ENCODE assay signal across 14 cellular contexts in genomic region chr19:17236831-17237543, GRCh38. TPM values are rescaled to one million over a fixed set of nuclear protein-coding genes. Genes with fewer than 3 reads are reported as not detected.
A peak's percentile ranks its signal among the peaks of the same experiment; 100 is the strongest.
DNase-seq lines count a peak whose midpoint lies in the region; ATAC-seq, FAIRE-seq and TF ChIP-seq lines count a peak whose summit lies in the region.
"Had no signal": no experiment of that assay in that cellular context is flagged by ENCODE, and none has a peak within 500 bp of the region (broad histone marks: within the 10 kb centered on the region; RNA-seq: fewer than 3 reads in every experiment).

No MANE protein-coding gene starts in this region.

- H4K20me1 ChIP-seq in DND-41 (ENCODE audit: insufficient read depth, low read length), result peaks cover 28% of the 10 kb centered on the region

- TF ChIP-seq EP300 in A549 (IDR thresholded peaks at IDR 0.05), result no peak

- H3K4me1 Mint-ChIP-seq in WTC11, result peaks cover 41% of the 10 kb centered on the region

- no peaks in the 10 kb centered on the region for H3K9me3 Mint-ChIP-seq in WTC11
- H3K9me3 Mint-ChIP-seq: stimulated activated naive B cell treated with anti-CD40 and anti-IgM and Interleukin-4, amounts not matched to agents 10 μg/mL and 1 μg/mL and 100 μg/mL, for 72 hours had no signal

- H3K79me2 ChIP-seq in DND-41 (ENCODE audit: insufficient read depth, low read length), result peaks cover 33% of the 10 kb centered on the region

- POLR2A ChIA-PET in A549 (lab: Yijun Ruan, JAX) (no interaction called here), WTC11 (lab: Charles Lee) (interaction anchor here (1.2 to 2.8 kb wide), 3 partner anchors 8 to 30 kb away, joined by 4 to 9 read pairs (median 8); partner anchors contain the start of genes BABAM1 and OCEL1)

- DNase-seq in A549 (ENCODE audit: low read depth in 1 of 2, low spot score in 1 of 2), result no peak
- no peak for DNase-seq in DND-41
- DNase-seq in WTC11 (ENCODE audit: low spot score), result no peak
- no peak for DNase-seq in HK-2 (ENCODE audit: unreplicated experiment)
- DNase-seq in NCI-H526 (lab: John Stamatoyannopoulos, UW), result no peak
- DNase-seq in dermis blood vessel endothelial cell, result no peak
- DNase-seq in NCI-H1048 (lab: John Stamatoyannopoulos, UW), result no peak
- DNase-seq: NCI-H1694 treated with DMSO at 0.1 percent for 48 hours; stimulated activated naive B cell treated with anti-CD40 and anti-IgM and Interleukin-4, amounts not matched to agents 10 μg/mL and 1 μg/mL and 100 μg/mL, for 72 hours had no signal

- H3K4me3 ChIP-seq in A549 (peak overlapping the region; percentile 88; the same call in 1 of the 3 replicates), DND-41 (ENCODE audit: low read depth in 1 of 2, low read length in 2 of 2) (peak overlapping the region in 1 of 2 experiments; percentile 51; a peak in 1 of 4 replicates), mucosa of stomach (ENCODE audit: low read length) (no peak overlapping the region)

- TF ChIP-seq CTCF in A549 (IDR thresholded peaks at IDR 0.05) (no peak), DND-41 (IDR thresholded peaks at IDR 0.05; ENCODE audit: borderline replicate concordance, extremely low read depth, low read length, poor library complexity, severe bottlenecking) (no peak), WTC11 (IDR thresholded peaks at IDR 0.05) (no peak)

- H3K9me3 ChIP-seq in A549 (no peaks in the 10 kb centered on the region), DND-41 (ENCODE audit: insufficient read depth, low read length, severe bottlenecking) (no peaks in the 10 kb centered on the region), mucosa of stomach (ENCODE audit: control insufficient read depth, low read length) (no peaks in the 10 kb centered on the region)
- H3K9me3 ChIP-seq: Peyer's patch had no signal

- peaks cover 29% of the 10 kb centered on the region for H3K36me3 ChIP-seq in DND-41 (ENCODE audit: insufficient read depth, low read length)
- H3K36me3 ChIP-seq in mucosa of stomach (ENCODE audit: control insufficient read depth, insufficient read depth, low read length), result peaks cover 18% of the 10 kb centered on the region

- H2AFZ ChIP-seq in DND-41 (ENCODE audit: low read depth, low read length), result no peak overlapping the region

- no peak for FAIRE-seq in A549 (lab: Jason Lieb, UNC)
- FAIRE-seq: endothelial cell of umbilical vein, GM18507 had no signal

- WGBS in A549 (ENCODE audit: missing lambda C conversion rate), result 73% methylated on average over 16 of the region's 18 CpGs

- H3K27ac ChIP-seq in A549 (peak overlapping the region; percentile 99 to 100), DND-41 (ENCODE audit: low read length) (peak overlapping the region; percentile 79)

- H3K36me3 Mint-ChIP-seq in WTC11, result peaks cover 28% of the 10 kb centered on the region

- H3K4me2 ChIP-seq in A549, result peak overlapping the region; percentile 100
- peak overlapping the region; percentile 100 for H3K4me2 ChIP-seq in DND-41 (ENCODE audit: insufficient read depth, low read length)

- no peak overlapping the region for H3K4me3 Mint-ChIP-seq in WTC11

- H3K9ac ChIP-seq in DND-41 (ENCODE audit: low read depth, low read length), result peak overlapping the region; percentile 51; the same call in 1 of the 2 replicates
- peak overlapping the region; percentile 53 for H3K9ac ChIP-seq in mucosa of stomach (ENCODE audit: low read length)

- peak overlapping the region; percentile 78 for H3K27ac Mint-ChIP-seq in WTC11
- H3K27ac Mint-ChIP-seq: stimulated activated naive B cell treated with anti-CD40 and anti-IgM and Interleukin-4, amounts not matched to agents 10 μg/mL and 1 μg/mL and 100 μg/mL, for 72 hours had no signal

- no peaks in the 10 kb centered on the region for H3K27me3 Mint-ChIP-seq in WTC11 (ENCODE audit: low read depth)
- H3K27me3 Mint-ChIP-seq: stimulated activated naive B cell treated with anti-CD40 and anti-IgM and Interleukin-4, amounts not matched to agents 10 μg/mL and 1 μg/mL and 100 μg/mL, for 72 hours had no signal

- TF ChIP-seq RAD21 in A549 (conservative IDR thresholded peaks at IDR 0.05 in 1 of 2, IDR thresholded peaks at IDR 0.05 in 1 of 2), result no peak

- TF ChIP-seq POLR2A in A549 (IDR thresholded peaks at IDR 0.05; ENCODE audit: low read length), result no peak

- CTCF ChIA-PET in A549 (lab: Yijun Ruan, JAX), result interaction anchor here (0.6 to 10.0 kb wide), 3 partner anchors 23 to 89 kb away, joined by 3 to 62 read pairs (median 8); no protein-coding TSS in a partner anchor
- CTCF ChIA-PET in WTC11 (lab: Charles Lee), result interaction anchor here (1.0 to 3.2 kb wide), 4 partner anchors 10 to 55 kb away, joined by 3 to 12 read pairs (median 5); partner anchors contain the start of gene USE1

- H3K27me3 ChIP-seq in DND-41 (ENCODE audit: insufficient read depth, low read length, poor library complexity) (no peaks in the 10 kb centered on the region), mucosa of stomach (ENCODE audit: control insufficient read depth, insufficient read depth, low read length) (no peaks in the 10 kb centered on the region)
- H3K27me3 ChIP-seq: Peyer's patch had no signal

- peaks cover 72% of the 10 kb centered on the region for H3K4me1 ChIP-seq in A549
- H3K4me1 ChIP-seq in DND-41 (ENCODE audit: insufficient read depth, low read length), result peaks cover 27% of the 10 kb centered on the region
- peaks cover 54% of the 10 kb centered on the region for H3K4me1 ChIP-seq in mucosa of stomach (ENCODE audit: control insufficient read depth, insufficient read depth, low read length)

- ATAC-seq in A549 (peak in 1 of 2 experiments; percentile 6; a peak in 2 of 6 replicates), DND-41 (ENCODE audit: insufficient read depth, low read depth) (no peak), WTC11 (no peak)
- ATAC-seq: stimulated activated naive B cell treated with anti-CD40 and anti-IgM and Interleukin-4, amounts not matched to agents 10 μg/mL and 1 μg/mL and 100 μg/mL, for 72 hours had no signal

TF ChIP-seq in A549, 52 proteins besides CTCF, POLR2A, EP300 and RAD21:
- TF ChIP-seq GATA3 (IDR thresholded peaks at IDR 0.05; ENCODE audit: borderline replicate concordance), result no peak
- TF ChIP-seq MAX (IDR thresholded peaks at IDR 0.05), result 0 out of 2 replicates have a peak, but pooled peaks have one; percentile 32

RNA-seq across cellular contexts. Expression of gene NR2F6, which starts 8.7 kb away (rescaled TPM):
- 30.4 and 31.9 TPM in 2 replicates for polyA plus RNA-seq in A549 (2011; rRNA removed)
- 68.5 and 118 TPM in 2 replicates for polyA plus RNA-seq in A549 (2012; cell fraction: cytosol; rRNA removed)
- 86.5 and 152 TPM in 2 replicates for polyA plus RNA-seq in A549 (2012; cell fraction: nucleus; rRNA removed)
- 37.7 to 42.4 TPM (median 42.1 TPM) in 3 replicates for polyA plus RNA-seq in A549 (2017; fragmentation: RNase III; extraction: RNeasy Plus Mini Kit Qiagen cat#74134 plus additional on column Dnase treatment)
- 18.0 and 28.2 TPM in 2 replicates for polyA minus RNA-seq in A549 (2011; rRNA and poly(A)+ RNA removed)
- total RNA-seq in WTC11 (2021), result 144 to 149 TPM (median 145 TPM) in 3 replicates
- 63.1 and 82.0 TPM in 2 replicates for total RNA-seq in dermis blood vessel endothelial cell

RNA-seq across cellular contexts. Expression of gene OCEL1, which starts 11.0 kb away (rescaled TPM):
- polyA plus RNA-seq in A549 (2011; rRNA removed) (5.5 and 8.5 TPM in 2 replicates), A549 (2017; fragmentation: RNase III; extraction: RNeasy Plus Mini Kit Qiagen cat#74134 plus additional on column Dnase treatment) (6.0 to 10.7 TPM (median 9.2 TPM) in 3 replicates)
- 7.7 and 9.8 TPM in 2 replicates for polyA plus RNA-seq in A549 (2012; cell fraction: cytosol; rRNA removed)
- 9.2 and 9.3 TPM in 2 replicates for polyA plus RNA-seq in A549 (2012; cell fraction: nucleus; rRNA removed)
- 6.3 and 6.7 TPM in 2 replicates for polyA minus RNA-seq in A549 (2011; rRNA and poly(A)+ RNA removed)
- total RNA-seq in WTC11 (2021) (34.0 to 51.6 TPM (median 40.9 TPM) in 3 replicates), dermis blood vessel endothelial cell (3.8 and 4.4 TPM in 2 replicates)

RNA-seq across cellular contexts. Expression of gene USE1, which starts 21.8 kb away (rescaled TPM):
- 10.1 and 10.2 TPM in 2 replicates for polyA plus RNA-seq in A549 (2011; rRNA removed)
- 23.8 and 28.6 TPM in 2 replicates for polyA plus RNA-seq in A549 (2012; cell fraction: cytosol; rRNA removed)
- 18.2 and 19.8 TPM in 2 replicates for polyA plus RNA-seq in A549 (2012; cell fraction: nucleus; rRNA removed)
- polyA plus RNA-seq in A549 (2017; fragmentation: RNase III; extraction: RNeasy Plus Mini Kit Qiagen cat#74134 plus additional on column Dnase treatment), result 15.5 to 18.4 TPM (median 16.5 TPM) in 3 replicates
- polyA minus RNA-seq in A549 (2011; rRNA and poly(A)+ RNA removed), result 8.7 and 11.7 TPM in 2 replicates
- total RNA-seq in WTC11 (2021), result 13.9 to 15.4 TPM (median 14.2 TPM) in 3 replicates
- total RNA-seq in dermis blood vessel endothelial cell, result 18.7 and 24.8 TPM in 2 replicates

RNA-seq across cellular contexts. Expression of gene USHBP1, which starts 27.6 kb away (rescaled TPM):
- polyA plus RNA-seq in A549 (2011; rRNA removed) (0.03 and 0.04 TPM in 2 replicates), A549 (2017; fragmentation: RNase III; extraction: RNeasy Plus Mini Kit Qiagen cat#74134 plus additional on column Dnase treatment) (not detected in 3 replicates)
- 0.03 TPM in 2 replicates for polyA plus RNA-seq in A549 (2012; cell fraction: cytosol; rRNA removed)
- 0.10 and 0.12 TPM in 2 replicates for polyA plus RNA-seq in A549 (2012; cell fraction: nucleus; rRNA removed)
- 0.08 TPM in 1 of 2 replicates, not detected in the other for polyA minus RNA-seq in A549 (2011; rRNA and poly(A)+ RNA removed)
- total RNA-seq in WTC11 (2021) (10.9 to 14.2 TPM (median 12.3 TPM) in 3 replicates), dermis blood vessel endothelial cell (48.6 and 75.9 TPM in 2 replicates)
- total RNA-seq: myocyte had no signal

RNA-seq across cellular contexts. Expression of gene BABAM1, which starts 30.3 kb away (rescaled TPM):
- polyA plus RNA-seq in A549 (2011; rRNA removed) (52.1 and 56.0 TPM in 2 replicates), A549 (2017; fragmentation: RNase III; extraction: RNeasy Plus Mini Kit Qiagen cat#74134 plus additional on column Dnase treatment) (64.0 to 67.6 TPM (median 65.7 TPM) in 3 replicates)
- polyA plus RNA-seq in A549 (2012; cell fraction: cytosol; rRNA removed), result 86.5 and 87.5 TPM in 2 replicates
- polyA plus RNA-seq in A549 (2012; cell fraction: nucleus; rRNA removed), result 96.9 and 101 TPM in 2 replicates
- polyA minus RNA-seq in A549 (2011; rRNA and poly(A)+ RNA removed), result 18.7 and 20.4 TPM in 2 replicates
- total RNA-seq in WTC11 (2021) (139 to 147 TPM (median 146 TPM) in 3 replicates), dermis blood vessel endothelial cell (98.2 and 137 TPM in 2 replicates)

Comparison
In these comparisons a context has a peak if more than half of its experiments do, and no peak if none do; other contexts are left out.
1. Of the 8 proteins assayed by ChIP-seq in both WTC11 and A549: peak only in WTC11: none; only in A549: MAX; in both: none; in neither: 7.